8 cellular contexts compared by ENCODE assay signal in the genomic region with DNA sequence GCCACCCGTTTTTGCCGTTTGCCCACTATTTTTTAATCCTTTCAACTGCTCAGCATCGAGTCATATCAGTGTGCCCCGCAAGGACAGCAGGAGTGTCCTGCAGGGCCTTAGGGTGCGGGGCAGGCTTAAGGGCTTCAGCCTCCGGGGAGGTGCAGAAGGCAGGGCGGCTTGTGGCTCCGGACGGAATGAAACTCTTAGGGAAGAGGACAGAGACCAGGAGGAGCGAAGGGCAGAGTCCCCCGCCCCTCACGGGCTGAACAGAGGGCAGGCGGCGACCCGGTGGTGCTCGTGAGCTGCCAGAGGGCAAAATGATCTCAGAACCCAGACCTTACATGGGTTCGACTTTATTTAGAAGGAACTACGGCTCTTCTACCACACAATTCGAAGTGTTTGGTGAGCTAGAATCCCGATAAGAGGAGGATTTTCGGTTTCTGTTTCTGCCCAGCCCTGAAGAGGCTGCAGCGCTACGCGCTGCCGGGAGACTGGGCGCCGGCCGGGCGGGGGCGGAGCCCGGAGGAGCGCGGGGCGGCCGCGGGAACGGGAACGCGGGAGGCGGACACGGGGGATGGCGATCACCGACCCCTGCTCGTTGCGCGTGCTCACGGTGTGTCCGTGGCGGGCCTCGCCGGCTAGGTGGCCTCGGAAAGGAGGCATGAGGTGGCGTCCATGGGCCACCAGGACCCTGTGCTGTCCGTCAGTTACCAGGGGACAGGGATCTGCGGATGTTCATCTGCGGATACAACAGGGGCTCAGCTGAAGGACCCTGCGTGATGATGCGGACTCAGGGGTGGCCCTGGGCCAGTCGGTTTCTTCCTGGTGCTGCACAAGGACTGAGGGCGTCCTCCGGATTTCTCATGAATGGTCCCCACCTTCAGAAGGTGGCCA. TPM values are rescaled to one million over a fixed set of nuclear protein-coding genes. Genes with fewer than 3 reads are reported as not detected.
DNase-seq lines count a peak whose midpoint lies in the region; ATAC-seq and TF ChIP-seq lines count a peak whose summit lies in the region.

No MANE protein-coding gene starts in this region.

- peaks cover 7% of the 10 kb centered on the region for H3K36me3 Mint-ChIP-seq in activated T-cell treated with anti-CD3 and anti-CD28 coated beads, Interleukin-2, amount 50 U/mL, for 4 hours (ENCODE audit: insufficient read depth)

- H3K4me1 ChIP-seq in esophagus muscularis mucosa (peaks cover 46 to 58% (median 49%) of the 10 kb centered on the region in 4 donors), muscle layer of duodenum (ENCODE audit: control insufficient read depth in 1 of 2, insufficient read depth in 2 of 2, low read length in 2 of 2) (peaks cover 0 to 9% of the 10 kb centered on the region in 2 donors)

- H3K4me3 ChIP-seq in BJ (ENCODE audit: low read depth, low read length): peak overlapping the region; percentile 54
- peak overlapping the region; percentile 64 to 81 (median 70) for H3K4me3 ChIP-seq in esophagus muscularis mucosa
- H3K4me3 ChIP-seq in muscle layer of duodenum (ENCODE audit: low read depth in 1 of 2, low read length in 2 of 2): peak overlapping the region; percentile 68 to 92

- H3K27me3 ChIP-seq in BJ (ENCODE audit: control insufficient read depth, insufficient read depth, low read length): no peaks in the 10 kb centered on the region
- no peaks in the 10 kb centered on the region for H3K27me3 ChIP-seq in esophagus muscularis mucosa
- H3K27me3 ChIP-seq in muscle layer of duodenum (ENCODE audit: low read depth, low read length): no peaks in the 10 kb centered on the region

- DNase-seq in BJ (ENCODE audit: low read depth) (no peak), NOMO-1 treated with dmso at 0.1 percent for 144 hours (lab: John Stamatoyannopoulos, UW; ENCODE audit: unreplicated experiment) (peak; percentile 55), esophagus muscularis mucosa (ENCODE audit: extremely low spot score) (peak; percentile 92)
- peak; percentile 39 for DNase-seq in activated T-cell treated with anti-CD3 and anti-CD28 coated beads, Interleukin-2, amount 50 U/mL, for 4 hours
- peak; percentile 58 to 68 for DNase-seq in stimulated activated naive CD8-positive, alpha-beta T cell treated with anti-CD3 and anti-CD28 coated beads, Interleukin-15, amount 100 ng/mL, for 72 hours

- H3K4me1 Mint-ChIP-seq in activated T-cell treated with anti-CD3 and anti-CD28 coated beads, Interleukin-2, amount 50 U/mL, for 4 hours (ENCODE audit: low read depth): peaks cover 72% of the 10 kb centered on the region
- peaks cover 84% of the 10 kb centered on the region for H3K4me1 Mint-ChIP-seq in stimulated activated naive CD8-positive, alpha-beta T cell treated with anti-CD3 and anti-CD28 coated beads, Interleukin-15, amount 100 ng/mL, for 72 hours

- POLR2A ChIA-PET in BJ (lab: Charles Lee): no interaction called here

- TF ChIP-seq CTCF in BJ (IDR thresholded peaks at IDR 0.05; ENCODE audit: insufficient read depth, low read depth, low read length): no peak
- TF ChIP-seq CTCF in esophagus muscularis mucosa (IDR thresholded peaks at IDR 0.05): no peak

- TF ChIP-seq EP300 in esophagus muscularis mucosa (IDR thresholded peaks at IDR 0.05): no peak

- H3K36me3 ChIP-seq in BJ (ENCODE audit: control insufficient read depth, insufficient read depth, low read length) (no peaks in the 10 kb centered on the region), esophagus muscularis mucosa (no peaks in the 10 kb centered on the region), muscle layer of duodenum (ENCODE audit: control insufficient read depth in 1 of 2, insufficient read depth in 2 of 2, low read length in 2 of 2) (peaks cover 0 to 6% of the 10 kb centered on the region in 2 donors)

- H3K9me3 Mint-ChIP-seq in activated T-cell treated with anti-CD3 and anti-CD28 coated beads, Interleukin-2, amount 50 U/mL, for 4 hours: no peaks in the 10 kb centered on the region
- peaks cover 0 to 6% of the 10 kb centered on the region in 2 donors for H3K9me3 Mint-ChIP-seq in stimulated activated naive CD8-positive, alpha-beta T cell treated with anti-CD3 and anti-CD28 coated beads, Interleukin-15, amount 100 ng/mL, for 72 hours

- CTCF ChIA-PET in BJ (lab: Yijun Ruan, JAX): no interaction called here

- no peaks in the 10 kb centered on the region for H3K27me3 Mint-ChIP-seq in activated T-cell treated with anti-CD3 and anti-CD28 coated beads, Interleukin-2, amount 50 U/mL, for 4 hours (ENCODE audit: low read depth)
- H3K27me3 Mint-ChIP-seq in stimulated activated naive CD8-positive, alpha-beta T cell treated with anti-CD3 and anti-CD28 coated beads, Interleukin-15, amount 100 ng/mL, for 72 hours: no peaks in the 10 kb centered on the region

- intact Hi-C loops in esophagus muscularis mucosa (cut with DNase I): loop anchor here (10.0 kb wide), 2 partner anchors 187 to 383 kb away; partner anchors contain the start of gene SP140

- H3K4me3 Mint-ChIP-seq in activated T-cell treated with anti-CD3 and anti-CD28 coated beads, Interleukin-2, amount 50 U/mL, for 4 hours: peak overlapping the region; percentile 96
- peak overlapping the region; percentile 94 to 97 for H3K4me3 Mint-ChIP-seq in stimulated activated naive CD8-positive, alpha-beta T cell treated with anti-CD3 and anti-CD28 coated beads, Interleukin-15, amount 100 ng/mL, for 72 hours

- H3K27ac ChIP-seq in esophagus muscularis mucosa (replicated peaks in 1 of 4) (peak overlapping the region; percentile 83 to 92 (median 92)), muscle layer of duodenum (ENCODE audit: low read length) (peak overlapping the region; percentile 97)

- peak overlapping the region; percentile 98 to 99 for H3K27ac Mint-ChIP-seq in stimulated activated naive CD8-positive, alpha-beta T cell treated with anti-CD3 and anti-CD28 coated beads, Interleukin-15, amount 100 ng/mL, for 72 hours

- TF ChIP-seq POLR2A in esophagus muscularis mucosa (IDR thresholded peaks at IDR 0.05; ENCODE audit: low read depth): peak; percentile 11

- under 1% methylated on average over 21 of the region's 61 CpGs for WGBS in esophagus muscularis mucosa

- no peaks in the 10 kb centered on the region for H3K9me3 ChIP-seq in esophagus muscularis mucosa
- H3K9me3 ChIP-seq in muscle layer of duodenum (ENCODE audit: control insufficient read depth in 1 of 2, low read length in 2 of 2): no peaks in the 10 kb centered on the region

- ATAC-seq in GM18909 (IDR thresholded peaks at IDR 0.05; ENCODE audit: poor library complexity, unreplicated experiment): peak; percentile 61
- peak; percentile 42 for ATAC-seq in HG03103 (IDR thresholded peaks at IDR 0.05; ENCODE audit: low read depth, unreplicated experiment)
- ATAC-seq in activated T-cell treated with anti-CD3 and anti-CD28 coated beads, Interleukin-2, amount 50 U/mL, for 4 hours: peak; percentile 77 to 80
- peak; percentile 71 for ATAC-seq in stimulated activated naive CD8-positive, alpha-beta T cell treated with anti-CD3 and anti-CD28 coated beads, Interleukin-15, amount 100 ng/mL, for 72 hours

RNA-seq across cellular contexts. Expression of gene SP100, which starts 4.3 kb away (rescaled TPM):
- polyA plus RNA-seq in BJ (2011; rRNA removed): 34.8 and 63.5 TPM in 2 replicates
- polyA minus RNA-seq in BJ (2011; rRNA and poly(A)+ RNA removed): 34.8 and 37.3 TPM in 2 replicates
- total RNA-seq in activated T-cell treated with anti-CD3 and anti-CD28 coated beads, Interleukin-2, amount 50 U/mL, for 4 hours: 10 to 100 TPM; 50.7 to 69.7 (median 54.9) TPM
- 10 to 100 TPM; 83.8 to 95.5 (median 92.1) TPM for total RNA-seq in esophagus muscularis mucosa
